1 cellular context compared by ENCODE assay signal in genomic region chr6:142885182-142885867, GRCh38.
TF ChIP-seq lines count a peak whose summit lies in the region.

No MANE protein-coding gene starts in this region.

TF ChIP-seq in GM12878, 131 proteins besides CTCF, POLR2A, EP300 and RAD21 (continued from another document and continues in another):
- TF ChIP-seq NKRF (conservative IDR thresholded peaks at IDR 0.05) = no peak
- no peak for TF ChIP-seq IRF3 (IDR thresholded peaks at IDR 0.05)
- no peak for TF ChIP-seq SREBF2 (IDR thresholded peaks at IDR 0.05; ENCODE audit: low read length)
- TF ChIP-seq SREBF1 (IDR thresholded peaks at IDR 0.05; ENCODE audit: low read length) = no peak; the same call in 1 of the 2 replicates
- no peak for TF ChIP-seq RCOR1 (conservative IDR thresholded peaks at IDR 0.05; ENCODE audit: low read depth, low read length)
- peak; percentile 99 for TF ChIP-seq MEF2A (IDR thresholded peaks at IDR 0.05; ENCODE audit: insufficient read depth, low read depth, low read length)
- no peak; the same call in 1 of the 2 replicates for TF ChIP-seq NR2F1 (conservative IDR thresholded peaks at IDR 0.05)
- TF ChIP-seq JUND (IDR thresholded peaks at IDR 0.05; ENCODE audit: low read depth, low read length) = no peak
- peak; percentile 53; the same call in 1 of the 2 replicates for TF ChIP-seq TAF1 (IDR thresholded peaks at IDR 0.05; ENCODE audit: borderline replicate concordance, low read depth, low read length)
- TF ChIP-seq PBX3 (IDR thresholded peaks at IDR 0.05; ENCODE audit: insufficient replicate concordance, low read depth, low read length) = peak; percentile 89
- TF ChIP-seq GATAD2B (conservative IDR thresholded peaks at IDR 0.05; ENCODE audit: low read depth) = 0 out of 2 replicates have a peak, but pooled peaks have one; percentile 47
- TF ChIP-seq EZH2 (IDR thresholded peaks at IDR 0.05; ENCODE audit: borderline replicate concordance, control insufficient read depth, low read depth, low read length) = no peak
- TF ChIP-seq CUX1 (IDR thresholded peaks at IDR 0.05; ENCODE audit: insufficient replicate concordance, low read depth, low read length) = peak; percentile 65
- no peak for TF ChIP-seq E2F8 (IDR thresholded peaks at IDR 0.05; ENCODE audit: low read depth, partially characterized antibody)
- no peak for TF ChIP-seq SUZ12 (IDR thresholded peaks at IDR 0.05; ENCODE audit: unreplicated experiment)
- peak; percentile 95; the same call in 1 of the 2 replicates for TF ChIP-seq ZBED1 (IDR thresholded peaks at IDR 0.05; ENCODE audit: borderline replicate concordance)
- TF ChIP-seq ASH2L (IDR thresholded peaks at IDR 0.05; ENCODE audit: borderline replicate concordance, low read depth) = no peak
- no peak for TF ChIP-seq ZNF274 (IDR thresholded peaks at IDR 0.05; ENCODE audit: insufficient read depth, insufficient read length)
- peak; percentile 68 for TF ChIP-seq DPF2 (IDR thresholded peaks at IDR 0.05)
- TF ChIP-seq ZBTB11 (CRISPR knock-in tag; IDR thresholded peaks at IDR 0.05) = no peak
- peak; percentile 92 for TF ChIP-seq CBX5 (IDR thresholded peaks at IDR 0.05; ENCODE audit: low read depth)
- peak; percentile 54; the same call in 1 of the 2 replicates for TF ChIP-seq HDGF (IDR thresholded peaks at IDR 0.05)
- no peak for TF ChIP-seq ELK1 (IDR thresholded peaks at IDR 0.05; ENCODE audit: low read depth, low read length)
- TF ChIP-seq USF1 (IDR thresholded peaks at IDR 0.05; ENCODE audit: borderline replicate concordance, extremely low read length, insufficient read depth, low read depth, low read length) = no peak
- no peak for TF ChIP-seq HSF1 (IDR thresholded peaks at IDR 0.05; ENCODE audit: low read depth, low read length)
- TF ChIP-seq SP1 (IDR thresholded peaks at IDR 0.05; ENCODE audit: low read depth, low read length) = no peak
- TF ChIP-seq TCF3 (IDR thresholded peaks at IDR 0.05; ENCODE audit: borderline replicate concordance, insufficient read depth, low read depth, low read length) = 0 out of 2 replicates have a peak, but pooled peaks have one; percentile 32
- TF ChIP-seq TCF7 (IDR thresholded peaks at IDR 0.05; ENCODE audit: borderline replicate concordance) = peak; percentile 33; the same call in 1 of the 2 replicates
- TF ChIP-seq MTA3 (IDR thresholded peaks at IDR 0.05; ENCODE audit: borderline replicate concordance, low read length) = 0 out of 2 replicates have a peak, but pooled peaks have one; percentile 60
- TF ChIP-seq ETV6 (conservative IDR thresholded peaks at IDR 0.05 in 1 of 2, IDR thresholded peaks at IDR 0.05 in 1 of 2; ENCODE audit: borderline replicate concordance in 1 of 2, low read depth in 1 of 2) = peak in 1 of 2 experiments; percentile 69; a peak in 1 of 4 replicates
- peak; percentile 59; the same call in 1 of the 2 replicates for TF ChIP-seq YY1 (IDR thresholded peaks at IDR 0.05; ENCODE audit: low read depth, low read length)
- TF ChIP-seq MLLT1 (IDR thresholded peaks at IDR 0.05) = peak; percentile 53
- no peak for TF ChIP-seq KDM1A (IDR thresholded peaks at IDR 0.05; ENCODE audit: borderline replicate concordance)
- peak; percentile 95 to 97 for TF ChIP-seq IKZF2 (IDR thresholded peaks at IDR 0.05)
- TF ChIP-seq WRNIP1 (IDR thresholded peaks at IDR 0.05; ENCODE audit: borderline replicate concordance, low read depth, low read length) = 0 out of 2 replicates have a peak, but pooled peaks have one; percentile 65
- TF ChIP-seq MTA2 (IDR thresholded peaks at IDR 0.05; ENCODE audit: low read depth) = peak; percentile 91
